17 cellular contexts compared by ENCODE assay signal in the genomic region with DNA sequence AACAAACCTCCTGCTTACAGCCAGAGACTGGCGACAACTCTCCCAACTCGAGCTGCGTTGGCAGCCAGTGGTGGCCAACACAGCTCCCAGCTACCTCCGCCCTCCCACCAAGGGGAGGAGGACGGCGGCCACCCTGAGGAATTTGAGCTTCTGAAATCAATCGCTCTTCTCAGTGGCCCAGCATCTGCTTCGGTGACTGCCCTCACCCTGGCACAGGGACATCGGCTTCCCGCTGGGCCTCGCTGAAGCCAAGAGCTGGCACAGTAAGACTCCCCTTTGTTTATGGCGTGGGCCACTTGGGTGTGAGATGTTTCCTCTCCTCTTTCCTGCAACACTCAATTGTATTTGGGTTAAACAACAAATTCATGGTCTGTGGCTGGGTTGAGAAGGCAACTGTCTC.
DNase-seq lines count a peak whose midpoint lies in the region; ATAC-seq lines count a peak whose summit lies in the region.
"Had no signal": no experiment of that assay in that cellular context is flagged by ENCODE, and none has a peak within 500 bp of the region (broad histone marks: within the 10 kb centered on the region; RNA-seq: fewer than 3 reads in every experiment).

No MANE protein-coding gene starts in this region.

- intact Hi-C loops in head of caudate nucleus (cut with DNase I), result no loop called here

- ATAC-seq in HG03025 (IDR thresholded peaks at IDR 0.05; ENCODE audit: low FRiP score, unreplicated experiment) (no peak), HG02571 (IDR thresholded peaks at IDR 0.05; ENCODE audit: unreplicated experiment) (no peak)

- DNase-seq in NCI-H345 (lab: John Stamatoyannopoulos, UW), result peak; percentile 7
- no peak for DNase-seq in NCI-H345 treated with DMSO at 0.1 percent for 48 hours (lab: John Stamatoyannopoulos, UW; ENCODE audit: unreplicated experiment)
- peak in 40 of 42 donors; percentile 21 to 77 (median 52) for DNase-seq in head of caudate nucleus
- DNase-seq in nucleus accumbens (lab: John Stamatoyannopoulos, UW), result peak in 35 of 56 donors; percentile 7 to 60 (median 21)
- no peak for DNase-seq in ecto neural progenitor cell (ENCODE audit: low spot score)
- DNase-seq in NCI-H510A treated with DMSO at 0.1 percent for 48 hours (lab: John Stamatoyannopoulos, UW), result no peak
- DNase-seq: COR-L47, DMS153, EL, H7, NCI-H1417, NCI-H2029 treated with DMSO at 0.1 percent for 48 hours, NCI-H2227 treated with DMSO at 0.1 percent for 48 hours, NCI-H774, SIG-M5 had no signal

Comparison
In these comparisons a context has a peak if more than half of its experiments do, and no peak if none do; other contexts are left out.
1. DNase-seq: peak in NCI-H345 (single experiment), head of caudate nucleus (40 of 42) and nucleus accumbens (35 of 56); none in NCI-H345 treated with DMSO at 0.1 percent for 48 hours (single experiment), ecto neural progenitor cell (single experiment) and NCI-H510A treated with DMSO at 0.1 percent for 48 hours (single experiment).